ENCODE assay signal across 24 cellular contexts in the genomic region with DNA sequence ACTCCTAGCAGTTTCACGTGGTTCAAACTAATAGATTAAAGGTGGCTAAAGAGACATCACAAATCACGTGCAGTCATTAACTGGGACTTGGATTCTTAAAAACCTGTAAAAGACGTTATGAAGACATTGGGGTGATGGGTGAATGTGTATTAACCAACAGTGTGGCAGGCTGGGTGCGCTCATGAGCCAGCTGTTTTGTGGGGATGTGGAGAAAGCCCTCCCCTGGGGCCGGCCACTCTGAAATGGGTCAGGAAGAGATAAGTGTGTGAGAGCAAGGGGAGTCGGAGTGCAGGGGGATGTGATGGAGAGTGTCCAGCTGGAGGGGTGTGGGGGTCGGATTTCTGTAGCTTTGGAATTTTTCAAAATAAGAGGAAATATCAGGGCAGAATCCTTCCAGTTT. TPM values are rescaled to one million over a fixed set of nuclear protein-coding genes. Genes with fewer than 3 reads are reported as not detected.
DNase-seq lines count a peak whose midpoint lies in the region; ATAC-seq and TF ChIP-seq lines count a peak whose summit lies in the region.
"Had no signal": no experiment of that assay in that cellular context is flagged by ENCODE, and none has a peak within 500 bp of the region (broad histone marks: within the 10 kb centered on the region; RNA-seq: fewer than 3 reads in every experiment).

No MANE protein-coding gene starts in this region.

- no peak for TF ChIP-seq POLR2A in esophagus squamous epithelium (IDR thresholded peaks at IDR 0.05)

- peaks cover 29% of the 10 kb centered on the region for H3K4me1 Mint-ChIP-seq in WTC11

- peak overlapping the region; percentile 75 for H3K27ac Mint-ChIP-seq in WTC11

- 27% methylated on average over 7 of the region's 7 CpGs for WGBS in right cardiac atrium
- WGBS in esophagus squamous epithelium, 2 donors, result 55 to 59% methylated on average over 7 of the region's 7 CpGs

- in situ Hi-C loops in GM13977 (cut with MboI; ENCODE audit: low pct_unique_long_range_greater_than_20kb, low sequenced_read_pairs, unreplicated experiment), result no loop called here
- in situ Hi-C loops in G401 (cut with HindIII; ENCODE audit: low sequenced_read_pairs), result no loop called here

- no peaks in the 10 kb centered on the region for H3K27me3 ChIP-seq in right cardiac atrium (ENCODE audit: control insufficient read depth, insufficient read depth)
- H3K27me3 ChIP-seq in left ventricle myocardium inferior (ENCODE audit: low read depth), result no peaks in the 10 kb centered on the region
- no peaks in the 10 kb centered on the region for H3K27me3 ChIP-seq in esophagus squamous epithelium
- H3K27me3 ChIP-seq: right atrium auricular region, transverse colon had no signal

- POLR2A ChIA-PET in WTC11 (lab: Charles Lee), result no interaction called here

- H3K9me3 ChIP-seq in right cardiac atrium (ENCODE audit: control insufficient read depth, low read length), result no peaks in the 10 kb centered on the region
- no peaks in the 10 kb centered on the region for H3K9me3 ChIP-seq in left ventricle myocardium inferior (replicated peaks)
- H3K9me3 ChIP-seq in esophagus squamous epithelium, result no peaks in the 10 kb centered on the region
- H3K9me3 ChIP-seq: lower lobe of right lung, right atrium auricular region, transverse colon had no signal

- TF ChIP-seq CTCF in left ventricle myocardium inferior (IDR thresholded peaks at IDR 0.05; ENCODE audit: borderline replicate concordance) (no peak), WTC11 (IDR thresholded peaks at IDR 0.05) (no peak), fibroblast of villous mesenchyme (IDR thresholded peaks at IDR 0.05; ENCODE audit: insufficient read depth, low read depth, low read length) (no peak), GM13977 (IDR thresholded peaks at IDR 0.05; ENCODE audit: extremely low read depth, insufficient read depth, missing control alignments) (no peak), esophagus squamous epithelium (IDR thresholded peaks at IDR 0.05) (no peak)

- DNase-seq in right cardiac atrium, result peak; percentile 65 to 81 (median 81)
- no peak for DNase-seq in left ventricle myocardium inferior
- no peak for DNase-seq in WTC11 (ENCODE audit: low spot score)
- DNase-seq in fibroblast of villous mesenchyme (ENCODE audit: low read depth), result peak; percentile 33
- DNase-seq in GM13977 (ENCODE audit: low spot score), result no peak
- no peak for DNase-seq in esophagus squamous epithelium (lab: John Stamatoyannopoulos, UW)
- no peak for DNase-seq in G401 (ENCODE audit: low spot score)
- no peak for DNase-seq in NCI-H524 treated with DMSO at 0.1 percent for 48 hours (lab: John Stamatoyannopoulos, UW)
- DNase-seq: activated CD4-positive, alpha-beta T cell treated with anti-CD3 and anti-CD28 coated beads, Interleukin-2, amount 50 U/mL, for 48 hours; activated naive CD4-positive, alpha-beta T cell treated with Interleukin-2 at 50 U/mL for 16 hours; AML-193; DMS79; lower lobe of right lung; MM.1S; NCI-H2081 treated with DMSO at 0.1 percent for 48 hours; NCI-H774; stimulated activated CD4-positive, alpha-beta T cell treated with anti-CD3 and anti-CD28 coated beads, Interleukin-2, amount 100 ng/mL, for 48 hours; stimulated activated CD8-positive, alpha-beta memory T cell treated with anti-CD3 and anti-CD28 coated beads, Interleukin-4, amount 100 ng/mL, for 48 hours; transverse colon had no signal

- intact Hi-C loops in right cardiac atrium (cut with DNase I), result loop anchor here in 2 of 4 donors (10.0 kb wide), 2 partner anchors 157 to 387 kb away; partner anchors contain the start of gene CRTC1 (in 1 of the 2)
- intact Hi-C loops in left ventricle myocardium inferior (cut with micrococcal nuclease), result no loop called here
- intact Hi-C loops in esophagus squamous epithelium (cut with DNase I), result no loop called here

- H3K36me3 Mint-ChIP-seq in WTC11, result peaks cover 6% of the 10 kb centered on the region; the same call in 1 of the 2 replicates

- H3K27ac ChIP-seq in right cardiac atrium (ENCODE audit: low read length) (no peak overlapping the region), left ventricle myocardium inferior (replicated peaks) (no peak overlapping the region), esophagus squamous epithelium (no peak overlapping the region)
- H3K27ac ChIP-seq: lower lobe of right lung, right atrium auricular region, transverse colon had no signal

- H3K4me1 ChIP-seq in right cardiac atrium (ENCODE audit: control insufficient read depth, insufficient read depth, low read length), result peaks cover 19% of the 10 kb centered on the region
- peaks cover 96% of the 10 kb centered on the region for H3K4me1 ChIP-seq in left ventricle myocardium inferior
- H3K4me1 ChIP-seq in esophagus squamous epithelium, result peaks cover 20 to 100% (median 67%) of the 10 kb centered on the region in 3 donors

- H3K27me3 Mint-ChIP-seq in WTC11 (ENCODE audit: low read depth), result no peaks in the 10 kb centered on the region

- no peaks in the 10 kb centered on the region for H3K9me3 Mint-ChIP-seq in WTC11

- no peak overlapping the region for H3K4me3 Mint-ChIP-seq in WTC11

- H3K4me3 ChIP-seq in right cardiac atrium (ENCODE audit: low read length) (no peak overlapping the region), left ventricle myocardium inferior (no peak overlapping the region), fibroblast of villous mesenchyme (ENCODE audit: low read depth, low read length) (no peak overlapping the region), esophagus squamous epithelium (no peak overlapping the region)
- H3K4me3 ChIP-seq: lower lobe of right lung, right atrium auricular region, transverse colon had no signal

- ATAC-seq in right cardiac atrium, result peak; percentile 28 to 34
- no peak for ATAC-seq in WTC11
- ATAC-seq: lower lobe of right lung had no signal

- H3K36me3 ChIP-seq in left ventricle myocardium inferior, result no peaks in the 10 kb centered on the region
- H3K36me3 ChIP-seq in esophagus squamous epithelium, result peaks cover 0 to 30% (median 0%) of the 10 kb centered on the region in 3 donors
- H3K36me3 ChIP-seq: transverse colon had no signal

- CTCF ChIA-PET in WTC11 (lab: Charles Lee), result interaction anchor here (1.3 to 2.3 kb wide), 2 partner anchors 10 to 380 kb away, joined by 3 to 10 read pairs; partner anchors contain the start of gene UPF1

TF ChIP-seq in WTC11, 78 proteins besides CTCF, POLR2A, EP300 and RAD21:
- no peak for TF ChIP-seq ZBTB21 (CRISPR knock-in tag; IDR thresholded peaks at IDR 0.05; ENCODE audit: borderline replicate concordance)

RNA-seq across cellular contexts. Expression of gene UPF1, which starts 10.4 kb away (rescaled TPM):
- 10 to 100 TPM; 35.2 to 40.0 (median 36.8) TPM for total RNA-seq in right cardiac atrium
- polyA plus RNA-seq in right cardiac atrium, result 31.4 TPM
- 32.3 TPM for total RNA-seq in left ventricle myocardium inferior
- 77.3 to 82.5 TPM (median 81.9 TPM) in 3 replicates for total RNA-seq in WTC11 (2021)
- total RNA-seq in fibroblast of villous mesenchyme, result 49.0 and 51.0 TPM in 2 replicates
- 10 to 100 TPM; 31.6 to 69.7 (median 55.6) TPM for total RNA-seq in esophagus squamous epithelium
- 104 and 111 TPM in 2 replicates for total RNA-seq in G401 (2014; rRNA removed; shearing (Covaris generic))

RNA-seq across cellular contexts. Expression of gene COMP, which starts 51.1 kb away (rescaled TPM):
- total RNA-seq in right cardiac atrium (10 to 100 TPM in 1 of 4 donors, 1 to 10 TPM in 3; 1.5 to 13.7 (median 4.7) TPM), left ventricle myocardium inferior (1.2 TPM), WTC11 (2021) (0.13 to 0.18 TPM (median 0.16 TPM) in 3 replicates), fibroblast of villous mesenchyme (under 0.01 TPM in 1 of 2 replicates, not detected in the other), esophagus squamous epithelium (1 to 10 TPM in 3 of 4 donors, not detected in 1; 1.3 to 8.0 (median 5.3) TPM)
- polyA plus RNA-seq in right cardiac atrium, result 2.2 TPM
- 0.49 and 0.54 TPM in 2 replicates for total RNA-seq in G401 (2014; rRNA removed; shearing (Covaris generic))
- total RNA-seq: bronchial epithelial cell; frontal cortex; T-helper 2 cell treated with Interferon-gamma antibody and Interleukin-4, amounts not matched to agents 100 ng/mL and 5 ng/mL, for 36 hours had no signal
- polyA plus RNA-seq: neural cell had no signal

RNA-seq across cellular contexts. Expression of gene CERS1, which starts 53.8 kb away (rescaled TPM):
- total RNA-seq in right cardiac atrium (1 to 10 TPM; 1.1 to 1.9 (median 1.6) TPM), left ventricle myocardium inferior (1.4 TPM), WTC11 (2021) (14.7 to 24.5 TPM (median 22.6 TPM) in 3 replicates), fibroblast of villous mesenchyme (0.32 and 1.3 TPM in 2 replicates), esophagus squamous epithelium (under 1 TPM in 1 of 4 donors, not detected in 3; 0.76 TPM)
- 1.1 TPM for polyA plus RNA-seq in right cardiac atrium
- 10.5 and 13.1 TPM in 2 replicates for total RNA-seq in G401 (2014; rRNA removed; shearing (Covaris generic))
- total RNA-seq: lower lobe of right lung; T-helper 2 cell treated with Interferon-gamma antibody and Interleukin-4, amounts not matched to agents 100 ng/mL and 5 ng/mL, for 36 hours; transverse colon had no signal

Comparison
In these comparisons a context has a peak if more than half of its experiments do, and no peak if none do; other contexts are left out.
1. DNase-seq: peak in right cardiac atrium (3 of 3) and fibroblast of villous mesenchyme (single experiment); none in left ventricle myocardium inferior (single experiment), WTC11 (single experiment), GM13977 (single experiment), esophagus squamous epithelium (single experiment), G401 (single experiment) and NCI-H524 treated with DMSO at 0.1 percent for 48 hours (single experiment).